ENCODE assay signal across 20 cellular contexts in genomic region chr11:134667505-134667904, GRCh38.
DNase-seq lines count a peak whose midpoint lies in the region.
"Had no signal": no experiment of that assay in that cellular context is flagged by ENCODE, and none has a peak within 500 bp of the region (broad histone marks: within the 10 kb centered on the region; RNA-seq: fewer than 3 reads in every experiment).

No MANE protein-coding gene starts in this region.

- intact Hi-C loops in posterior vena cava (cut with DNase I): no loop called here

- DNase-seq in activated CD8-positive, alpha-beta memory T cell treated with anti-CD3 and anti-CD28 coated beads for 24 hours: peak; percentile 26
- DNase-seq in activated CD8-positive, alpha-beta memory T cell treated with anti-CD3 and anti-CD28 coated beads, Interleukin-2, amount 50 U/mL, for 4 hours: no peak
- DNase-seq in ecto neural progenitor cell (ENCODE audit: low spot score) (peak; percentile 29), posterior vena cava (ENCODE audit: low spot score) (peak; percentile 55), NK-92 (lab: John Stamatoyannopoulos, UW; ENCODE audit: unreplicated experiment) (no peak), NCI-H510A (lab: John Stamatoyannopoulos, UW) (no peak), OCI-M1 (lab: John Stamatoyannopoulos, UW) (no peak), NCI-H748 treated with DMSO at 0.1 percent for 48 hours (lab: John Stamatoyannopoulos, UW) (no peak)
- DNase-seq: 8988T; CD4-positive, alpha-beta memory T cell; GDM1; MM.1S; NCI-H1048; NCI-H1436; NCI-H187 treated with DMSO at 0.1 percent for 48 hours; NCI-H2107; NCI-H446 treated with DMSO at 0.1 percent for 48 hours; NCI-H69; NK-92 treated with Interleukin-12 subunit alpha and Interleukin-12 subunit beta, amount 100 ng/mL, for 24 hours; Peyer's patch had no signal

Comparison
In these comparisons a context has a peak if more than half of its experiments do, and no peak if none do; other contexts are left out.
1. DNase-seq: peak in activated CD8-positive, alpha-beta memory T cell treated with anti-CD3 and anti-CD28 coated beads for 24 hours (single experiment), ecto neural progenitor cell (single experiment) and posterior vena cava (single experiment); none in activated CD8-positive, alpha-beta memory T cell treated with anti-CD3 and anti-CD28 coated beads, Interleukin-2, amount 50 U/mL, for 4 hours (single experiment), NK-92 (single experiment), NCI-H510A (single experiment), OCI-M1 (single experiment) and NCI-H748 treated with DMSO at 0.1 percent for 48 hours (single experiment).